Comparison of ENCODE assay signal across 11 cellular contexts in genomic region chr9:131675437-131676022, GRCh38.
A peak's percentile ranks its signal among the peaks of the same experiment; 100 is the strongest.
DNase-seq lines count a peak whose midpoint lies in the region; ATAC-seq and TF ChIP-seq lines count a peak whose summit lies in the region.
"Had no signal": no experiment of that assay in that cellular context is flagged by ENCODE, and none has a peak within 500 bp of the region (broad histone marks: within the 10 kb centered on the region; RNA-seq: fewer than 3 reads in every experiment).

No MANE protein-coding gene starts in this region.

- H3K27me3 Mint-ChIP-seq in mesothelial cell of epicardium (ENCODE audit: low read depth): no peaks in the 10 kb centered on the region

- no peak overlapping the region for H3K4me3 Mint-ChIP-seq in mesothelial cell of epicardium

- no peak overlapping the region for H4K8ac ChIP-seq in mesendoderm (ENCODE audit: low read depth, low read length)

- no peak overlapping the region for H3K4me2 ChIP-seq in mesendoderm (ENCODE audit: low read length)

- no peak overlapping the region for H3K18ac ChIP-seq in mesendoderm (ENCODE audit: low read length)

- TF ChIP-seq CTCF in left ventricle myocardium inferior (IDR thresholded peaks at IDR 0.05; ENCODE audit: borderline replicate concordance) (no peak), adrenal gland (IDR thresholded peaks at IDR 0.05) (no peak), vagina (IDR thresholded peaks at IDR 0.05) (no peak), mesothelial cell of epicardium (IDR thresholded peaks at IDR 0.05; ENCODE audit: unreplicated experiment) (no peak)

- no peak overlapping the region for H2BK120ac ChIP-seq in mesendoderm (ENCODE audit: low read depth, low read length)

- ATAC-seq in Right ventricle myocardium inferior (no peak), HG02588 (IDR thresholded peaks at IDR 0.05; ENCODE audit: unreplicated experiment) (no peak), GM21515 (IDR thresholded peaks at IDR 0.05; ENCODE audit: unreplicated experiment) (no peak)

- H3K79me2 ChIP-seq in mesendoderm (ENCODE audit: control insufficient read depth, insufficient read depth, low read length): peaks cover 23% of the 10 kb centered on the region

- H3K4me3 ChIP-seq in left ventricle myocardium inferior: no peak overlapping the region
- H3K4me3 ChIP-seq in adrenal gland: no peak overlapping the region
- H3K4me3 ChIP-seq in mesendoderm (ENCODE audit: low read length): no peak overlapping the region
- peak overlapping the region in 1 of 2 donors; percentile 4 for H3K4me3 ChIP-seq in vagina

- H3K9me3 ChIP-seq in left ventricle myocardium inferior (replicated peaks) (no peaks in the 10 kb centered on the region), adrenal gland (replicated peaks in 1 of 3) (no peaks in the 10 kb centered on the region), vagina (no peaks in the 10 kb centered on the region)
- H3K9me3 ChIP-seq: Caco-2, SK-N-SH had no signal

- H2AK5ac ChIP-seq in mesendoderm (ENCODE audit: low read length): no peak overlapping the region

- no peak overlapping the region for H2BK15ac ChIP-seq in mesendoderm (replicated peaks; ENCODE audit: low read depth)

- H3K56ac ChIP-seq in mesendoderm (ENCODE audit: low read length): peak overlapping the region; percentile 27

- H3K27ac ChIP-seq in left ventricle myocardium inferior (replicated peaks) (peak overlapping the region; percentile 86), adrenal gland (peak overlapping the region in 3 of 5 donors; percentile 27 to 85 (median 82)), mesendoderm (ENCODE audit: low read depth, low read length) (no peak overlapping the region), vagina (peak overlapping the region; percentile 96)

- 60 to 72% (median 68%) methylated on average over 6 of the region's 6 CpGs for WGBS in adrenal gland, 4 donors
- WGBS in mesendoderm (ENCODE audit: extremely low coverage, insufficient coverage, low lambda C conversion rate): no CpG with 5 or more reads among the region's 6 CpGs

- no peaks in the 10 kb centered on the region for H3K36me3 Mint-ChIP-seq in mesothelial cell of epicardium

- H3K79me1 ChIP-seq in mesendoderm (ENCODE audit: low read length): peaks cover 21% of the 10 kb centered on the region

- no peak overlapping the region for H3K4ac ChIP-seq in mesendoderm (ENCODE audit: low read depth, low read length)

- peaks cover 51% of the 10 kb centered on the region for H3K4me1 Mint-ChIP-seq in mesothelial cell of epicardium

- H3K9me3 Mint-ChIP-seq in mesothelial cell of epicardium: no peaks in the 10 kb centered on the region

- H3K36me3 ChIP-seq in left ventricle myocardium inferior (no peaks in the 10 kb centered on the region), adrenal gland (replicated peaks in 1 of 2) (no peaks in the 10 kb centered on the region), mesendoderm (ENCODE audit: control insufficient read depth, insufficient read depth, low read length) (no peaks in the 10 kb centered on the region), vagina (no peaks in the 10 kb centered on the region)

- H3K27ac Mint-ChIP-seq in mesothelial cell of epicardium: no peak overlapping the region

- no peak overlapping the region for H3K23ac ChIP-seq in mesendoderm (ENCODE audit: low read length)

- H3K9ac ChIP-seq in mesendoderm (ENCODE audit: low read length): no peak overlapping the region
- H3K9ac ChIP-seq: SK-N-SH had no signal

- no peak overlapping the region for H4K5ac ChIP-seq in mesendoderm (ENCODE audit: low read length)

- DNase-seq in left ventricle myocardium inferior (no peak), Right ventricle myocardium inferior (ENCODE audit: missing footprints) (no peak), adrenal gland (no peak), mesendoderm (no peak), vagina (ENCODE audit: extremely low spot score in 2 of 2) (no peak), mesothelial cell of epicardium (ENCODE audit: low spot score in 2 of 2, unreplicated experiment in 2 of 2) (no peak)
- DNase-seq: Caco-2, NCI-H1436, SK-N-SH had no signal

- no peak overlapping the region for H2BK5ac ChIP-seq in mesendoderm (ENCODE audit: low read length)

- intact Hi-C loops in left ventricle myocardium inferior (cut with micrococcal nuclease) (loop anchor here (10.0 kb wide), 1 partner anchor 59 kb away; no protein-coding TSS in a partner anchor), Right ventricle myocardium inferior (cut with DNase I) (loop anchor here (5.0 kb wide), 1 partner anchor 68 kb away; no protein-coding TSS in a partner anchor), adrenal gland (cut with DNase I) (no loop called here), vagina (cut with DNase I) (no loop called here)

- TF ChIP-seq POLR2A in adrenal gland (IDR thresholded peaks at IDR 0.05) (no peak), vagina (IDR thresholded peaks at IDR 0.05) (no peak)

- H3K4me1 ChIP-seq in left ventricle myocardium inferior (peaks cover 100% of the 10 kb centered on the region), adrenal gland (replicated peaks in 1 of 2) (peaks cover 27 to 70% of the 10 kb centered on the region in 2 donors), mesendoderm (ENCODE audit: control insufficient read depth, low read depth, low read length) (peaks cover 42% of the 10 kb centered on the region), vagina (peaks cover 100% of the 10 kb centered on the region)

- H3K27me3 ChIP-seq in left ventricle myocardium inferior (ENCODE audit: low read depth) (no peaks in the 10 kb centered on the region), adrenal gland (no peaks in the 10 kb centered on the region), mesendoderm (ENCODE audit: insufficient read depth, low read length, poor library complexity) (no peaks in the 10 kb centered on the region), vagina (no peaks in the 10 kb centered on the region)

Comparison
In these comparisons a context has a peak if more than half of its experiments do, and no peak if none do; other contexts are left out.
1. intact Hi-C loops: an anchor here in left ventricle myocardium inferior (10.0 kb wide) and Right ventricle myocardium inferior (5.0 kb wide); none called in adrenal gland and vagina.